ENCODE assay signal across 1 cellular context in genomic region chr11:4393209-4394196, GRCh38.
TF ChIP-seq lines count a peak whose summit lies in the region.

Gene TRIM21, minus strand, starts transcription at chr11:4393702. Its CDS starts 3,293 bp downstream, at chr11:4390409.

TF ChIP-seq in K562, 482 proteins besides CTCF, POLR2A, EP300 and RAD21 (continued from another document and continues in another):
- TF ChIP-seq ZNF398 (CRISPR knock-in tag; IDR thresholded peaks at IDR 0.05) (no peak), ZNF668 (CRISPR knock-in tag; IDR thresholded peaks at IDR 0.05) (no peak), ZNF512 (tag; IDR thresholded peaks at IDR 0.05) (no peak), ZNF316 (IDR thresholded peaks at IDR 0.05) (no peak), TBP (optimal IDR thresholded peaks at IDR 0.05; ENCODE audit: low read depth, low read length) (no peak), ZNF639 (CRISPR knock-in tag; conservative IDR thresholded peaks at IDR 0.05 in 1 of 2, IDR thresholded peaks at IDR 0.05 in 1 of 2) (no peak), MCM2 (IDR thresholded peaks at IDR 0.05; ENCODE audit: low read depth) (no peak; the same call in 1 of the 2 replicates), HDAC1 (IDR thresholded peaks at IDR 0.05) (peak in 1 of 2 experiments; percentile 56; a peak in 1 of 4 replicates), ERF (CRISPR knock-in tag; IDR thresholded peaks at IDR 0.05) (no peak), ZNF24 (IDR thresholded peaks at IDR 0.05) (no peak), ETV6 (IDR thresholded peaks at IDR 0.05; ENCODE audit: borderline replicate concordance in 1 of 2, low read depth in 2 of 2, low read length in 1 of 2) (no peak), ETV6 (CRISPR knock-in tag; IDR thresholded peaks at IDR 0.05; ENCODE audit: borderline replicate concordance) (no peak), SP2 (IDR thresholded peaks at IDR 0.05; ENCODE audit: extremely low read depth, low read depth, low read length, poor library complexity, severe bottlenecking) (no peak), SIX5 (IDR thresholded peaks at IDR 0.05; ENCODE audit: borderline replicate concordance in 1 of 2, insufficient read depth in 1 of 2, low read depth in 1 of 2, low read length in 2 of 2) (no peak), EGR1 (conservative IDR thresholded peaks at IDR 0.05) (peak; percentile 55; the same call in 1 of the 2 replicates), TAF7 (tag; IDR thresholded peaks at IDR 0.05) (no peak), NFIC (IDR thresholded peaks at IDR 0.05) (no peak), TCF3 (CRISPR knock-in tag; IDR thresholded peaks at IDR 0.05) (no peak), NR2F6 (CRISPR knock-in tag; IDR thresholded peaks at IDR 0.05) (no peak), ELF1 (tag; IDR thresholded peaks at IDR 0.05) (peak; percentile 68), E2F1 (CRISPR knock-in tag; IDR thresholded peaks at IDR 0.05) (no peak), NEUROD1 (IDR thresholded peaks at IDR 0.05; ENCODE audit: borderline replicate concordance, low read depth, low read length, partially characterized antibody) (no peak), BDP1 (IDR thresholded peaks at IDR 0.05; ENCODE audit: insufficient read depth, insufficient read length) (no peak), SMARCE1 (IDR thresholded peaks at IDR 0.05) (peak; percentile 54; the same call in 1 of the 2 replicates), MCM5 (IDR thresholded peaks at IDR 0.05; ENCODE audit: low read depth) (no peak), ZBTB11 (CRISPR knock-in tag; IDR thresholded peaks at IDR 0.05) (peak in 1 of 3 experiments; percentile 17; a peak in 1 of 6 replicates), RNF219 (CRISPR knock-in tag; IDR thresholded peaks at IDR 0.05) (no peak), RERE (CRISPR knock-in tag; IDR thresholded peaks at IDR 0.05; ENCODE audit: borderline replicate concordance) (no peak), FUS (optimal IDR thresholded peaks at IDR 0.05; ENCODE audit: low read depth, low read length) (no peak), PREB (CRISPR knock-in tag; IDR thresholded peaks at IDR 0.05) (no peak), HNRNPK (IDR thresholded peaks at IDR 0.05; ENCODE audit: low read depth, low read length, poor library complexity, severe bottlenecking) (no peak), GABPB1 (CRISPR knock-in tag; IDR thresholded peaks at IDR 0.05) (0 out of 2 replicates have a peak, but pooled peaks have one; percentile 13), RBM14 (IDR thresholded peaks at IDR 0.05; ENCODE audit: borderline replicate concordance, insufficient read depth, low read depth, low read length) (no peak), TCF15 (CRISPR knock-in tag; IDR thresholded peaks at IDR 0.05) (no peak), SUPT5H (IDR thresholded peaks at IDR 0.05) (peak; percentile 75), ZFX (CRISPR knock-in tag; IDR thresholded peaks at IDR 0.05) (no peak), SOX6 (IDR thresholded peaks at IDR 0.05) (no peak; the same call in 1 of the 2 replicates), HMBOX1 (IDR thresholded peaks at IDR 0.05) (no peak), EP400 (IDR thresholded peaks at IDR 0.05) (no peak), CREB3L1 (IDR thresholded peaks at IDR 0.05; ENCODE audit: borderline replicate concordance, low read depth) (no peak)
